ENCODE assay signal across 7 cellular contexts in genomic region chr7:111741811-111742240, GRCh38.
DNase-seq lines count a peak whose midpoint lies in the region; ATAC-seq lines count a peak whose summit lies in the region.

No MANE protein-coding gene starts in this region.

- intact Hi-C loops in head of caudate nucleus (cut with DNase I): no loop called here

- peak; percentile 70 for DNase-seq in ELR (ENCODE audit: low read depth)
- peak; percentile 70 to 87 for DNase-seq in NCI-H526 (lab: John Stamatoyannopoulos, UW)
- DNase-seq in activated naive CD4-positive, alpha-beta T cell treated with Interleukin-2 at 50 U/mL for 16 hours: peak; percentile 21
- peak in 39 of 42 donors; percentile 35 to 86 (median 63) for DNase-seq in head of caudate nucleus
- peak; percentile 76 for DNase-seq in renal cortical epithelial cell (ENCODE audit: low read depth)

- ATAC-seq in GM21360 (IDR thresholded peaks at IDR 0.05; ENCODE audit: unreplicated experiment): peak; percentile 92
- ATAC-seq in HG03520 (IDR thresholded peaks at IDR 0.05; ENCODE audit: unreplicated experiment): peak; percentile 95

Comparison
In these comparisons a context has a peak if more than half of its experiments do, and no peak if none do; other contexts are left out.
1. Peak in every context shown above with its lines: DNase-seq and ATAC-seq.
2. DNase-seq: peak in every context shown above with its lines; median percentile 78 in NCI-H526; 76 in renal cortical epithelial cell; 70 in ELR; 63 in head of caudate nucleus; 21 in activated naive CD4-positive, alpha-beta T cell treated with Interleukin-2 at 50 U/mL for 16 hours.